In genomic region chr16:81366316-81366932, GRCh38 we compare ENCODE assay signal across 8 cellular contexts. TPM values are rescaled to one million over a fixed set of nuclear protein-coding genes. Genes with fewer than 3 reads are reported as not detected.
A peak's percentile ranks its signal among the peaks of the same experiment; 100 is the strongest.
DNase-seq lines count a peak whose midpoint lies in the region; ATAC-seq and TF ChIP-seq lines count a peak whose summit lies in the region.

No MANE protein-coding gene starts in this region.

- peak; percentile 67 for ATAC-seq in activated CD8-positive, alpha-beta T cell treated with anti-CD3 and anti-CD28 coated beads for 36 hours
- ATAC-seq in left cardiac atrium = peak; percentile 30 to 68
- ATAC-seq in gastrocnemius medialis = peak; percentile 39 to 50
- ATAC-seq in GM18858 (IDR thresholded peaks at IDR 0.05; ENCODE audit: unreplicated experiment) = no peak

- H3K4me3 ChIP-seq in gastrocnemius medialis = no peak overlapping the region

- H3K27me3 ChIP-seq in gastrocnemius medialis = no peaks in the 10 kb centered on the region

- H3K27ac Mint-ChIP-seq in activated CD8-positive, alpha-beta T cell treated with anti-CD3 and anti-CD28 coated beads for 36 hours = no peak overlapping the region

- in situ Hi-C loops in GM13977 (cut with MboI; ENCODE audit: low pct_unique_long_range_greater_than_20kb, low sequenced_read_pairs, unreplicated experiment) = loop anchor here (10.0 to 25.0 kb wide), 2 partner anchors 358 to 496 kb away; no protein-coding TSS in a partner anchor
- in situ Hi-C loops in gastrocnemius medialis (cut with MboI; ENCODE audit: low sequenced_read_pairs in 4 of 4) = no loop called here

- H3K9me3 ChIP-seq in gastrocnemius medialis = no peaks in the 10 kb centered on the region

- H3K4me3 Mint-ChIP-seq in activated CD8-positive, alpha-beta T cell treated with anti-CD3 and anti-CD28 coated beads for 36 hours = no peak overlapping the region

- H3K27ac ChIP-seq in C4-2B (no peak overlapping the region), gastrocnemius medialis (no peak overlapping the region)

- POLR2A ChIA-PET in activated CD8-positive, alpha-beta T cell treated with anti-CD3 and anti-CD28 coated beads for 36 hours (lab: Charles Lee) = no interaction called here

- TF ChIP-seq POLR2A in gastrocnemius medialis (IDR thresholded peaks at IDR 0.05) = no peak

- TF ChIP-seq CTCF in C4-2B (conservative IDR thresholded peaks at IDR 0.05) = peak; percentile 80
- TF ChIP-seq CTCF in GM13977 (IDR thresholded peaks at IDR 0.05; ENCODE audit: extremely low read depth, insufficient read depth, missing control alignments) = peak; percentile 62
- peak; percentile 80 for TF ChIP-seq CTCF in activated CD8-positive, alpha-beta T cell treated with anti-CD3 and anti-CD28 coated beads for 36 hours (IDR thresholded peaks at IDR 0.05)
- TF ChIP-seq CTCF in gastrocnemius medialis (IDR thresholded peaks at IDR 0.05 in 4 of 5, conservative IDR thresholded peaks at IDR 0.05 in 1 of 5) = peak; percentile 34 to 58 (median 55)

- H3K36me3 Mint-ChIP-seq in activated CD8-positive, alpha-beta T cell treated with anti-CD3 and anti-CD28 coated beads for 36 hours (ENCODE audit: low read depth) = peaks cover 26% of the 10 kb centered on the region

- peaks cover 0 to 55% of the 10 kb centered on the region in 2 donors for H3K36me3 ChIP-seq in gastrocnemius medialis

- H3K9me3 Mint-ChIP-seq in activated CD8-positive, alpha-beta T cell treated with anti-CD3 and anti-CD28 coated beads for 36 hours = no peaks in the 10 kb centered on the region

- no peaks in the 10 kb centered on the region for H3K27me3 Mint-ChIP-seq in activated CD8-positive, alpha-beta T cell treated with anti-CD3 and anti-CD28 coated beads for 36 hours

- CTCF ChIA-PET in activated CD8-positive, alpha-beta T cell treated with anti-CD3 and anti-CD28 coated beads for 36 hours (lab: Charles Lee) = interaction anchor here (0.8 to 6.7 kb wide), 21 partner anchors 10 to 371 kb away, joined by 3 to 44 read pairs (median 4); partner anchors contain the start of gene GAN

- intact Hi-C loops in activated CD8-positive, alpha-beta T cell treated with anti-CD3 and anti-CD28 coated beads for 36 hours (cut with micrococcal nuclease) = loop anchor here (10.0 kb wide), 1 partner anchor 358 kb away; no protein-coding TSS in a partner anchor
- intact Hi-C loops in left cardiac atrium (cut with DNase I) (loop anchor here (2.0 to 10.0 kb wide), 2 partner anchors 356 to 358 kb away; no protein-coding TSS in a partner anchor), gastrocnemius medialis (cut with DNase I; ENCODE audit: low total_unique reads) (no loop called here)

- no peaks in the 10 kb centered on the region for H3K4me1 ChIP-seq in gastrocnemius medialis

- no peaks in the 10 kb centered on the region for H3K4me1 Mint-ChIP-seq in activated CD8-positive, alpha-beta T cell treated with anti-CD3 and anti-CD28 coated beads for 36 hours (ENCODE audit: low read depth)

- DNase-seq in GM13977 (ENCODE audit: low spot score) (peak; percentile 54), NCI-H1694 treated with DMSO at 0.1 percent for 48 hours (lab: John Stamatoyannopoulos, UW) (peak; percentile 34), left cardiac atrium (no peak), gastrocnemius medialis (no peak), T1000 (lab: John Stamatoyannopoulos, UW) (no peak)
- DNase-seq in activated CD8-positive, alpha-beta T cell treated with anti-CD3 and anti-CD28 coated beads for 36 hours = peak; percentile 10

RNA-seq across cellular contexts. Expression of gene GAN, which starts 51.7 kb away (rescaled TPM):
- 10 to 100 TPM; 11.5 to 12.3 TPM for total RNA-seq in activated CD8-positive, alpha-beta T cell treated with anti-CD3 and anti-CD28 coated beads for 36 hours
- total RNA-seq in left cardiac atrium = 10 to 100 TPM; 10.6 to 13.1 TPM
- 1 to 10 TPM; 5.0 to 8.0 (median 6.4) TPM for total RNA-seq in gastrocnemius medialis

Comparison
In these comparisons a context has a peak if more than half of its experiments do, and no peak if none do; other contexts are left out.
1. DNase-seq: peak in GM13977 (single experiment), NCI-H1694 treated with DMSO at 0.1 percent for 48 hours (single experiment) and activated CD8-positive, alpha-beta T cell treated with anti-CD3 and anti-CD28 coated beads for 36 hours (single experiment); none in left cardiac atrium (single experiment), gastrocnemius medialis (0 of 2) and T1000 (single experiment).
2. Peak in every context shown above with its lines, with median percentiles within 50 percentile points of each other: CTCF ChIP-seq.